Comparison of ENCODE assay signal across 19 cellular contexts in genomic region chr20:32238483-32239425, GRCh38. TPM values are rescaled to one million over a fixed set of nuclear protein-coding genes. Genes with fewer than 3 reads are reported as not detected.
DNase-seq lines count a peak whose midpoint lies in the region; TF ChIP-seq lines count a peak whose summit lies in the region.
"Had no signal": no experiment of that assay in that cellular context is flagged by ENCODE, and none has a peak within 500 bp of the region (broad histone marks: within the 10 kb centered on the region; RNA-seq: fewer than 3 reads in every experiment).

No MANE protein-coding gene starts in this region.

- no peak overlapping the region for H4K91ac ChIP-seq in mesenchymal stem cell (ENCODE audit: low read length)

- H3K36me3 Mint-ChIP-seq in activated naive CD4-positive, alpha-beta T cell treated with anti-CD3 and anti-CD28 coated beads for 36 hours (ENCODE audit: low read depth): peaks cover 22% of the 10 kb centered on the region
- peaks cover 28% of the 10 kb centered on the region for H3K36me3 Mint-ChIP-seq in activated naive CD4-positive, alpha-beta T cell treated with anti-CD3 and anti-CD28 coated beads, Interleukin-2, amount 10 ng/mL, durations not matched to agents 7 days and 5 days
- peaks cover 25% of the 10 kb centered on the region for H3K36me3 Mint-ChIP-seq in endodermal cell (ENCODE audit: low read depth)

- H3K9me3 Mint-ChIP-seq in activated naive CD4-positive, alpha-beta T cell treated with anti-CD3 and anti-CD28 coated beads for 36 hours: no peaks in the 10 kb centered on the region
- H3K9me3 Mint-ChIP-seq in activated naive CD4-positive, alpha-beta T cell treated with anti-CD3 and anti-CD28 coated beads, Interleukin-2, amount 10 ng/mL, durations not matched to agents 7 days and 5 days: no peaks in the 10 kb centered on the region
- H3K9me3 Mint-ChIP-seq in endodermal cell: no peaks in the 10 kb centered on the region
- H3K9me3 Mint-ChIP-seq: CD4-positive, alpha-beta memory T cell; H9 had no signal

- peaks cover 3% of the 10 kb centered on the region for H3K79me1 ChIP-seq in mesenchymal stem cell (replicated peaks; ENCODE audit: low read length, poor library complexity, severe bottlenecking)

- H2BK5ac ChIP-seq in mesenchymal stem cell (ENCODE audit: low read depth, low read length, poor library complexity, severe bottlenecking): no peak overlapping the region

- no peak overlapping the region for H2BK15ac ChIP-seq in mesenchymal stem cell (ENCODE audit: low read depth, poor library complexity, severe bottlenecking)

- no peak overlapping the region for H3K4me3 ChIP-seq in Karpas-422 (ENCODE audit: low read length)
- no peak overlapping the region for H3K4me3 ChIP-seq in endodermal cell (ENCODE audit: low read length)
- no peak overlapping the region for H3K4me3 ChIP-seq in spleen
- peak overlapping the region in 1 of 2 experiments; percentile 5 for H3K4me3 ChIP-seq in mesenchymal stem cell (ENCODE audit: insufficient read depth in 1 of 2, low read depth in 1 of 2, low read length in 2 of 2)
- H3K4me3 ChIP-seq: A549 had no signal

- H3K27me3 ChIP-seq in Karpas-422 (ENCODE audit: low read length) (no peaks in the 10 kb centered on the region), endodermal cell (ENCODE audit: control insufficient read depth, insufficient read depth, low read length, poor library complexity, severe bottlenecking) (no peaks in the 10 kb centered on the region), spleen (replicated peaks in 1 of 7) (no peaks in the 10 kb centered on the region), mesenchymal stem cell (ENCODE audit: control insufficient read depth in 1 of 2, insufficient read depth in 1 of 2, low read length in 2 of 2) (no peaks in the 10 kb centered on the region)

- no peak overlapping the region for H3K4me3 Mint-ChIP-seq in activated naive CD4-positive, alpha-beta T cell treated with anti-CD3 and anti-CD28 coated beads for 36 hours
- H3K4me3 Mint-ChIP-seq in activated naive CD4-positive, alpha-beta T cell treated with anti-CD3 and anti-CD28 coated beads, Interleukin-2, amount 10 ng/mL, durations not matched to agents 7 days and 5 days: no peak overlapping the region
- H3K4me3 Mint-ChIP-seq in endodermal cell: no peak overlapping the region
- H3K4me3 Mint-ChIP-seq: CD4-positive, alpha-beta memory T cell; H9 had no signal

- peaks cover 26% of the 10 kb centered on the region for H3K4me1 Mint-ChIP-seq in activated naive CD4-positive, alpha-beta T cell treated with anti-CD3 and anti-CD28 coated beads for 36 hours (ENCODE audit: low read depth)
- H3K4me1 Mint-ChIP-seq in activated naive CD4-positive, alpha-beta T cell treated with anti-CD3 and anti-CD28 coated beads, Interleukin-2, amount 10 ng/mL, durations not matched to agents 7 days and 5 days: peaks cover 5% of the 10 kb centered on the region
- peaks cover 25% of the 10 kb centered on the region for H3K4me1 Mint-ChIP-seq in endodermal cell

- H3K9ac ChIP-seq in Karpas-422 (ENCODE audit: low read length) (no peak overlapping the region), endodermal cell (ENCODE audit: extremely low read depth, low read length, poor library complexity, severe bottlenecking) (no peak overlapping the region), mesenchymal stem cell (ENCODE audit: low read length) (no peak overlapping the region)

- H2BK12ac ChIP-seq in mesenchymal stem cell (ENCODE audit: low read length in 2 of 2): no peak overlapping the region

- H2AFZ ChIP-seq in Karpas-422 (ENCODE audit: low read length) (no peak overlapping the region), mesenchymal stem cell (ENCODE audit: low read depth, low read length) (no peak overlapping the region)

- no peak overlapping the region for H3K4ac ChIP-seq in mesenchymal stem cell (ENCODE audit: low read depth in 1 of 2, low read length in 2 of 2)

- no peak overlapping the region for H3K27ac ChIP-seq in Karpas-422 (ENCODE audit: low read length)
- H3K27ac ChIP-seq in endodermal cell (ENCODE audit: low read depth, low read length): no peak overlapping the region
- H3K27ac ChIP-seq in spleen: no peak overlapping the region
- H3K27ac ChIP-seq in mesenchymal stem cell (ENCODE audit: low read length, poor library complexity, severe bottlenecking): no peak overlapping the region
- H3K27ac ChIP-seq: A549 had no signal

- TF ChIP-seq POLR2A in spleen (IDR thresholded peaks at IDR 0.05): no peak

- TF ChIP-seq CTCF in endodermal cell (conservative IDR thresholded peaks at IDR 0.05) (no peak), spleen (IDR thresholded peaks at IDR 0.05 in 8 of 11, conservative IDR thresholded peaks at IDR 0.05 in 3 of 11) (no peak)

- peak overlapping the region; percentile 59 for H3K27ac Mint-ChIP-seq in activated naive CD4-positive, alpha-beta T cell treated with anti-CD3 and anti-CD28 coated beads for 36 hours
- H3K27ac Mint-ChIP-seq in activated naive CD4-positive, alpha-beta T cell treated with anti-CD3 and anti-CD28 coated beads, Interleukin-2, amount 10 ng/mL, durations not matched to agents 7 days and 5 days: no peak overlapping the region
- peak overlapping the region; percentile 46 for H3K27ac Mint-ChIP-seq in endodermal cell

- H4K20me1 ChIP-seq in Karpas-422 (ENCODE audit: insufficient read depth, low read depth, low read length): 0 out of 2 replicates have a peak, but pooled peaks cover 4% of the 10 kb centered on the region

- no peak overlapping the region for H3K18ac ChIP-seq in mesenchymal stem cell (ENCODE audit: low read depth in 1 of 2, low read length in 2 of 2)

- no peak overlapping the region for H3K23ac ChIP-seq in mesenchymal stem cell (ENCODE audit: low read length in 2 of 2)

- H3K79me2 ChIP-seq in Karpas-422 (ENCODE audit: low read length): no peaks in the 10 kb centered on the region

- H3K27me3 Mint-ChIP-seq in activated naive CD4-positive, alpha-beta T cell treated with anti-CD3 and anti-CD28 coated beads for 36 hours (ENCODE audit: low read depth): no peaks in the 10 kb centered on the region
- no peaks in the 10 kb centered on the region for H3K27me3 Mint-ChIP-seq in activated naive CD4-positive, alpha-beta T cell treated with anti-CD3 and anti-CD28 coated beads, Interleukin-2, amount 10 ng/mL, durations not matched to agents 7 days and 5 days
- H3K27me3 Mint-ChIP-seq in endodermal cell (ENCODE audit: insufficient read depth): no peaks in the 10 kb centered on the region
- H3K27me3 Mint-ChIP-seq: CD4-positive, alpha-beta memory T cell had no signal

- WGBS in endodermal cell (ENCODE audit: insufficient coverage in 1 of 2, insufficient read length in 1 of 2), 2 experiments: 88 to 89% methylated on average over 6 to 9 of the region's 9 CpGs
- 76 to 89% (median 82%) methylated on average over 6 to 9 of the region's 9 CpGs for WGBS in spleen, 5 donors
- WGBS in mesenchymal stem cell: 92% methylated on average over 8 of the region's 9 CpGs

- intact Hi-C loops in activated naive CD4-positive, alpha-beta T cell treated with anti-CD3 and anti-CD28 coated beads for 36 hours (cut with micrococcal nuclease): no loop called here
- intact Hi-C loops in spleen (cut with DNase I; ENCODE audit: low total_unique reads): no loop called here

- H3K4me1 ChIP-seq in Karpas-422 (ENCODE audit: low read length) (peaks cover 10% of the 10 kb centered on the region), endodermal cell (ENCODE audit: control insufficient read depth, insufficient read depth, low read length) (peaks cover 12% of the 10 kb centered on the region), spleen (peaks cover 0 to 15% (median 2%) of the 10 kb centered on the region in 6 donors), mesenchymal stem cell (ENCODE audit: control insufficient read depth, insufficient read depth, low read depth, low read length) (peaks cover 5% of the 10 kb centered on the region)
- H3K4me1 ChIP-seq: A549 had no signal

- peaks cover 9% of the 10 kb centered on the region for H3K36me3 ChIP-seq in Karpas-422 (ENCODE audit: insufficient read depth, low read length)
- peaks cover 29% of the 10 kb centered on the region for H3K36me3 ChIP-seq in endodermal cell (ENCODE audit: control insufficient read depth, insufficient read depth, low read length)
- peaks cover 0 to 39% (median 19%) of the 10 kb centered on the region in 6 donors for H3K36me3 ChIP-seq in spleen
- H3K36me3 ChIP-seq in mesenchymal stem cell (ENCODE audit: control insufficient read depth in 1 of 2, insufficient read depth in 2 of 2, low read depth in 1 of 2, low read length in 2 of 2): peaks cover 34 to 36% of the 10 kb centered on the region in 2 experiments

- no peak overlapping the region for H2AK5ac ChIP-seq in mesenchymal stem cell (ENCODE audit: low read length, severe bottlenecking)

- H3K14ac ChIP-seq in mesenchymal stem cell (ENCODE audit: low read length in 2 of 2): no peak overlapping the region

- H3K9me3 ChIP-seq in Karpas-422 (ENCODE audit: low read length) (no peaks in the 10 kb centered on the region), endodermal cell (ENCODE audit: control insufficient read depth, low read length) (no peaks in the 10 kb centered on the region), spleen (no peaks in the 10 kb centered on the region), mesenchymal stem cell (ENCODE audit: control insufficient read depth, low read length) (no peaks in the 10 kb centered on the region)
- H3K9me3 ChIP-seq: A549 had no signal

- no peak overlapping the region for H3K4me2 ChIP-seq in Karpas-422 (ENCODE audit: low read depth, low read length, poor library complexity, severe bottlenecking)
- H3K4me2 ChIP-seq in mesenchymal stem cell (ENCODE audit: low read length, poor library complexity, severe bottlenecking): no peak overlapping the region
- H3K4me2 ChIP-seq: A549 had no signal

- no peak for DNase-seq in activated naive CD4-positive, alpha-beta T cell treated with anti-CD3 and anti-CD28 coated beads for 36 hours
- DNase-seq in activated naive CD4-positive, alpha-beta T cell treated with anti-CD3 and anti-CD28 coated beads, Interleukin-2, amount 10 ng/mL, durations not matched to agents 7 days and 5 days: no peak
- DNase-seq in Karpas-422 (peak; percentile 47), endodermal cell (peak; percentile 82), spleen (peak; percentile 23), NCI-H526 (lab: John Stamatoyannopoulos, UW) (no peak), mesenchymal stem cell (no peak), C1 segment of cervical spinal cord (lab: John Stamatoyannopoulos, UW) (no peak)
- DNase-seq: CD4-positive, alpha-beta memory T cell; DMS79; GDM1; H9; Kasumi-1; NCI-H1417 treated with DMSO at 0.1 percent for 48 hours; NCI-H2029 treated with DMSO at 0.1 percent for 48 hours; NCI-H69; NK-92 treated with Interleukin-12 subunit alpha and Interleukin-12 subunit beta, amount 100 ng/mL, for 24 hours; OCI-M1 had no signal

- CTCF ChIA-PET in activated naive CD4-positive, alpha-beta T cell treated with anti-CD3 and anti-CD28 coated beads for 36 hours (lab: Charles Lee): interaction anchor here (0.7 kb wide), 1 partner anchor 42 kb away, joined by 3 read pairs; no protein-coding TSS in a partner anchor
- CTCF ChIA-PET in activated naive CD4-positive, alpha-beta T cell treated with anti-CD3 and anti-CD28 coated beads, Interleukin-2, amount 10 ng/mL, durations not matched to agents 7 days and 5 days (lab: Charles Lee): no interaction called here

- no peak overlapping the region for H4K8ac ChIP-seq in mesenchymal stem cell (ENCODE audit: low read length)

- no peaks in the 10 kb centered on the region for H3K9me2 ChIP-seq in Karpas-422 (replicated peaks; ENCODE audit: insufficient read depth, low read length)

- H2BK120ac ChIP-seq in mesenchymal stem cell (ENCODE audit: low read depth, low read length): no peak overlapping the region

RNA-seq across cellular contexts. Expression of gene POFUT1, which starts 31.1 kb away (rescaled TPM):
- total RNA-seq in activated naive CD4-positive, alpha-beta T cell treated with anti-CD3 and anti-CD28 coated beads for 36 hours: 10 to 100 TPM; 37.1 to 38.9 TPM
- 16.7 and 25.8 TPM in 2 replicates for total RNA-seq in Karpas-422 (2014; rRNA removed; shearing (Covaris generic); ENCODE audit: low replicate concordance)
- total RNA-seq in endodermal cell: 10 to 100 TPM; 43.9 to 44.8 TPM
- polyA plus RNA-seq in endodermal cell (2013, experiment 1 of 2): 27.7 TPM
- 25.8 TPM for polyA plus RNA-seq in endodermal cell (2013, experiment 2 of 2)
- total RNA-seq in spleen: 10 to 100 TPM; 19.5 to 26.3 (median 21.5) TPM
- 1 to 10 TPM; 3.8 to 7.5 (median 4.7) TPM for polyA plus RNA-seq in spleen
- polyA plus RNA-seq in mesenchymal stem cell (2013, experiment 1 of 2): 59.1 TPM
- polyA plus RNA-seq in mesenchymal stem cell (2013, experiment 2 of 2): 60.0 TPM

RNA-seq across cellular contexts. Expression of gene PLAGL2, which starts 31.2 kb away (rescaled TPM):
- 10 to 100 TPM; 63.3 to 64.9 TPM for total RNA-seq in activated naive CD4-positive, alpha-beta T cell treated with anti-CD3 and anti-CD28 coated beads for 36 hours
- total RNA-seq in Karpas-422 (2014; rRNA removed; shearing (Covaris generic); ENCODE audit: low replicate concordance): 19.2 and 30.5 TPM in 2 replicates
- 10 to 100 TPM; 25.5 to 34.5 TPM for total RNA-seq in endodermal cell
- polyA plus RNA-seq in endodermal cell (2013, experiment 1 of 2): 30.1 TPM
- polyA plus RNA-seq in endodermal cell (2013, experiment 2 of 2): 26.0 TPM
- total RNA-seq in spleen: 10 to 100 TPM; 11.9 to 16.6 (median 12.5) TPM
- polyA plus RNA-seq in spleen: 1 to 10 TPM; 2.2 to 4.0 (median 2.2) TPM
- 16.6 TPM for polyA plus RNA-seq in mesenchymal stem cell (2013, experiment 1 of 2)
- polyA plus RNA-seq in mesenchymal stem cell (2013, experiment 2 of 2): 16.8 TPM

RNA-seq across cellular contexts. Expression of gene KIF3B, which starts 38.7 kb away (rescaled TPM):
- total RNA-seq in activated naive CD4-positive, alpha-beta T cell treated with anti-CD3 and anti-CD28 coated beads for 36 hours: 10 to 100 TPM; 27.4 to 27.6 TPM
- 15.7 and 17.9 TPM in 2 replicates for total RNA-seq in Karpas-422 (2014; rRNA removed; shearing (Covaris generic); ENCODE audit: low replicate concordance)
- 10 to 100 TPM; 31.4 to 41.1 TPM for total RNA-seq in endodermal cell
- polyA plus RNA-seq in endodermal cell (2013, experiment 1 of 2): 21.1 TPM
- 21.3 TPM for polyA plus RNA-seq in endodermal cell (2013, experiment 2 of 2)
- 10 to 100 TPM; 19.2 to 25.9 (median 23.9) TPM for total RNA-seq in spleen
- polyA plus RNA-seq in spleen: 1 to 10 TPM; 3.8 to 7.3 (median 4.7) TPM
- 34.9 TPM for polyA plus RNA-seq in mesenchymal stem cell (2013, experiment 1 of 2)
- 34.4 TPM for polyA plus RNA-seq in mesenchymal stem cell (2013, experiment 2 of 2)

Comparison
In these comparisons a context has a peak if more than half of its experiments do, and no peak if none do; other contexts are left out.
1. DNase-seq: peak in Karpas-422 (single experiment), endodermal cell (single experiment) and spleen (single experiment); none in activated naive CD4-positive, alpha-beta T cell treated with anti-CD3 and anti-CD28 coated beads for 36 hours (single experiment), activated naive CD4-positive, alpha-beta T cell treated with anti-CD3 and anti-CD28 coated beads, Interleukin-2, amount 10 ng/mL, durations not matched to agents 7 days and 5 days (single experiment), NCI-H526 (0 of 2), mesenchymal stem cell (single experiment) and C1 segment of cervical spinal cord (0 of 14).